Comparison of ENCODE assay signal across 30 cellular contexts in the genomic region with DNA sequence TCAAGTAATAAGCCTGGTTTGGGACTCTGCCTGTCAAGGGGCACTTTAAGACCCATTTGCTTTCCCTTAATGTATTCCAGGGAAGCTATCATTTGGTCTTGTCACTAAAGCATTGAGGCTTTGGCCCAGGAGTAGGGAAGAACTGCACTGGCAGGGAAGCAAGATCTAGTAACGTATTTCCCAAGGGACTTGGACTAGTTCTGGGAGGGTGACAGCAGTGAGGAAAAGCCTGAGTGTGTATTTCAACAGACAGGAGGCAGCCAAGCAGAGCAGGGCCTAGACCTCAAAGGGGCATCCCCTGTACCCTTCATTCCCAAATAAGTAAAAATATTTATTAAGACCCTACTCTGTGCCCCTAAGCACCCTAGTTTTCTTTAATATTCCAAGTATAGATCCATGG.
"Had no signal": no experiment of that assay in that cellular context is flagged by ENCODE, and none has a peak within 500 bp of the region (broad histone marks: within the 10 kb centered on the region; RNA-seq: fewer than 3 reads in every experiment).

No MANE protein-coding gene starts in this region.

- H3K27ac ChIP-seq: neutrophil, pancreas, prostate gland, right lobe of liver, skin epidermis, spleen, suprapubic skin, testis, tibial artery, transverse colon, upper lobe of right lung, uterus had no signal

- H3K27me3 Mint-ChIP-seq: naive thymus-derived CD8-positive, alpha-beta T cell; natural killer cell treated with Interleukin-12 subunit alpha and Interleukin-12 subunit beta and Interleukin-15 and Interleukin-18, amount 100 ng/mL, for 72 hours; stimulated activated naive CD8-positive, alpha-beta T cell treated with anti-CD3 and anti-CD28 coated beads, Interleukin-15, amount 100 ng/mL, for 72 hours; type B pancreatic cell had no signal

- H3K4me1 ChIP-seq: pancreas, prostate gland, right lobe of liver, spleen, testis, tibial artery, transverse colon, upper lobe of right lung had no signal

- H3K9me3 Mint-ChIP-seq: natural killer cell treated with Interleukin-12 subunit alpha and Interleukin-12 subunit beta and Interleukin-15 and Interleukin-18, amount 100 ng/mL, for 72 hours; neural crest cell had no signal

- H3K4me3 ChIP-seq: pancreas, prostate gland, right lobe of liver, skin epidermis, smooth muscle cell, spleen, suprapubic skin, testis, tibial artery, transverse colon, upper lobe of right lung, uterus had no signal

- H3K9me3 ChIP-seq: neutrophil, prostate gland, right lobe of liver, suprapubic skin, testis, upper lobe of right lung, uterus had no signal

- H3K27me3 ChIP-seq: neutrophil, pancreas, right lobe of liver, spleen, suprapubic skin, testis, tibial artery, transverse colon, upper lobe of right lung, uterus had no signal

- H3K27ac Mint-ChIP-seq: natural killer cell treated with Interleukin-12 subunit alpha and Interleukin-12 subunit beta and Interleukin-15 and Interleukin-18, amount 100 ng/mL, for 72 hours; stimulated activated memory B cell treated with anti-CD40 and anti-IgM and Interleukin-4, amounts not matched to agents 10 μg/mL and 1 μg/mL and 100 μg/mL, for 72 hours; type B pancreatic cell had no signal

- ATAC-seq: naive thymus-derived CD8-positive, alpha-beta T cell; natural killer cell treated with Interleukin-12 subunit alpha and Interleukin-12 subunit beta and Interleukin-15 and Interleukin-18, amount 100 ng/mL, for 72 hours; pancreas; right cardiac atrium; right lobe of liver; stimulated activated memory B cell treated with anti-CD40 and anti-IgM and Interleukin-4, amounts not matched to agents 10 μg/mL and 1 μg/mL and 100 μg/mL, for 72 hours; stimulated activated naive CD8-positive, alpha-beta T cell treated with anti-CD3 and anti-CD28 coated beads, Interleukin-15, amount 100 ng/mL, for 72 hours; stimulated activated naive CD8-positive, alpha-beta T cell treated with anti-CD3 and anti-CD28 coated beads, Interleukin-15, Interleukin-2, amounts not matched to agents 100 U/mL and 50 U/mL, for 24 hours; upper lobe of right lung had no signal

- DNase-seq: naive thymus-derived CD8-positive, alpha-beta T cell; nephron progenitor cell; nucleus accumbens; pancreas; right cardiac atrium; right lobe of liver; spleen; stimulated activated CD4-positive, alpha-beta T cell treated with anti-CD3 and anti-CD28 coated beads, Interleukin-12 subunit alpha, Interleukin-12 subunit beta, amount 100 ng/mL, for 4 hours; stimulated activated CD4-positive, alpha-beta T cell treated with anti-CD3 and anti-CD28 coated beads, Interleukin-1b, Interleukin-23, amount 100 ng/mL, for 48 hours; stimulated activated CD4-positive, alpha-beta T cell treated with anti-CD3 and anti-CD28 coated beads, Interleukin-4, amount 100 ng/mL, for 1 hour; stimulated activated CD4-positive, alpha-beta T cell treated with anti-CD3 and anti-CD28 coated beads, Interleukin-4, amount 100 ng/mL, for 4 hours; stimulated activated CD8-positive, alpha-beta memory T cell treated with anti-CD3 and anti-CD28 coated beads, Interleukin-4, amount 100 ng/mL, for 48 hours; stimulated activated naive CD4-positive, alpha-beta T cell; stimulated activated naive CD8-positive, alpha-beta T cell treated with anti-CD3 and anti-CD28 coated beads, Interleukin-15, amount 100 ng/mL, for 72 hours; stimulated activated naive CD8-positive, alpha-beta T cell treated with anti-CD3 and anti-CD28 coated beads, Interleukin-15, Interleukin-2, amounts not matched to agents 100 U/mL and 50 U/mL, for 24 hours; substantia nigra; testis; tibial artery; transverse colon; upper lobe of right lung; uterus had no signal

- H3K36me3 Mint-ChIP-seq: stimulated activated memory B cell treated with anti-CD40 and anti-IgM and Interleukin-4, amounts not matched to agents 10 μg/mL and 1 μg/mL and 100 μg/mL, for 72 hours had no signal

- H3K36me3 ChIP-seq: neutrophil, pancreas, prostate gland, right lobe of liver, spleen, suprapubic skin, tibial artery, transverse colon, upper lobe of right lung, uterus had no signal

- H3K4me1 Mint-ChIP-seq: naive thymus-derived CD8-positive, alpha-beta T cell; stimulated activated memory B cell treated with anti-CD40 and anti-IgM and Interleukin-4, amounts not matched to agents 10 μg/mL and 1 μg/mL and 100 μg/mL, for 72 hours; stimulated activated naive CD8-positive, alpha-beta T cell treated with anti-CD3 and anti-CD28 coated beads, Interleukin-15, amount 100 ng/mL, for 72 hours had no signal

- H3K4me2 ChIP-seq: smooth muscle cell had no signal

- H3K4me3 Mint-ChIP-seq: naive thymus-derived CD8-positive, alpha-beta T cell; natural killer cell treated with Interleukin-12 subunit alpha and Interleukin-12 subunit beta and Interleukin-15 and Interleukin-18, amount 100 ng/mL, for 72 hours; nephron progenitor cell; neural crest cell; stimulated activated memory B cell treated with anti-CD40 and anti-IgM and Interleukin-4, amounts not matched to agents 10 μg/mL and 1 μg/mL and 100 μg/mL, for 72 hours; stimulated activated naive CD8-positive, alpha-beta T cell treated with anti-CD3 and anti-CD28 coated beads, Interleukin-15, amount 100 ng/mL, for 72 hours; type B pancreatic cell had no signal
